Comparison of ENCODE assay signal across 9 cellular contexts in the genomic region with DNA sequence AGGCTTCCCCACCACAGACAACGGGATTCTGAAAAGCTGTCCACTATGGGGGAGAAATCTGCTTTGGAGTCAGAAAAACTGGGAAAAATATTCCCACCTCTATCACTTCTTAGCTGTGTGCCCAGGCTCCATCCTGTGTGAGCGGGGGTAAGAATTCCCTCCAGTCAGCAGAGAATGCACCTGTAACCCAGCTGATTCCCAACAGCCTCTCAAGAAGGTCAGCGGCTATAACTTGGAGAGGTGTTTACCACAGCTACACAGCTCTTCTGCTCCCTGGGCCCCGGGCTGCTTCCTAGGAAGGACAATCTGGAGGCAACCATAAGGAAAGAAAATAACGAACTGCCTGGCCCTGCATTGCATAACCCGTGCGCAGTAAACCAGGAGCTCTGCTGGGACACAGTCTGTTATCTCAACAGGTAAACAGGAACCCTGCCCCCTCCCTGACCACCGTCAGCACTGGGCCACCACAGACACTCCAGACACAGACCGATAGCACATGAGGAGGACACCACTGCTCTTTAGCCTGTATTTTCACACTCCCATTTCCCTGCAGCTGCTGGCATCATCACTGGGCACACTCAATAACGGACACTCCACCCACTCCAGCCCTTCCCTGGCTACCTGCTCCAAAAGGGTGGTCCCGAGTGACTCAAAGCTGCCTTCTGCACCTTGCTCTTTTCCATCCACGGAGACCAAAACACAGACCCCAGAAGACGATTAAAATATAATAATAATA. TPM values are rescaled to one million over a fixed set of nuclear protein-coding genes. Genes with fewer than 3 reads are reported as not detected.
DNase-seq lines count a peak whose midpoint lies in the region; ATAC-seq, FAIRE-seq and TF ChIP-seq lines count a peak whose summit lies in the region.
"Had no signal": no experiment of that assay in that cellular context is flagged by ENCODE, and none has a peak within 500 bp of the region (broad histone marks: within the 10 kb centered on the region; RNA-seq: fewer than 3 reads in every experiment).

No MANE protein-coding gene starts in this region.

- WGBS in pancreas, 2 donors = 7 to 12% methylated on average over 13 of the region's 13 CpGs

- H3K4me3 ChIP-seq in GM12875 (ENCODE audit: low read depth, low read length) = peak overlapping the region; percentile 63
- H3K4me3 ChIP-seq in SJCRH30 = peak overlapping the region; percentile 79
- peak overlapping the region in 3 of 4 donors; percentile 70 to 81 (median 72) for H3K4me3 ChIP-seq in pancreas

- H3K36me3 ChIP-seq in SJCRH30 = no peaks in the 10 kb centered on the region
- no peaks in the 10 kb centered on the region for H3K36me3 ChIP-seq in pancreas

- peaks cover 5% of the 10 kb centered on the region; the same call in 1 of the 2 replicates for H3K4me1 ChIP-seq in SJCRH30
- peaks cover 4 to 29% (median 8%) of the 10 kb centered on the region in 3 donors for H3K4me1 ChIP-seq in pancreas

- DNase-seq in SJCRH30 = no peak
- DNase-seq in epithelial cell of prostate (ENCODE audit: low read depth, low spot score) = no peak
- DNase-seq in pancreas = peak in 5 of 6 donors; percentile 42 to 69 (median 56)
- DNase-seq in NCI-H1694 treated with DMSO at 0.1 percent for 48 hours (lab: John Stamatoyannopoulos, UW) = no peak
- no peak for DNase-seq in HK-2 (ENCODE audit: unreplicated experiment)

- H3K27ac ChIP-seq in SJCRH30 = no peak overlapping the region
- peak overlapping the region; percentile 89 for H3K27ac ChIP-seq in epithelial cell of prostate
- peak overlapping the region; percentile 88 to 96 (median 91) for H3K27ac ChIP-seq in pancreas

- peak in 3 of 4 donors; percentile 11 to 38 (median 30) for ATAC-seq in pancreas
- ATAC-seq in GM18519 (IDR thresholded peaks at IDR 0.05; ENCODE audit: low FRiP score, unreplicated experiment) = no peak
- no peak for ATAC-seq in HG02610 (IDR thresholded peaks at IDR 0.05; ENCODE audit: unreplicated experiment)

- TF ChIP-seq CTCF in GM12875 (IDR thresholded peaks at IDR 0.05; ENCODE audit: borderline replicate concordance, insufficient read depth, low read depth, low read length) (no peak), pancreas (IDR thresholded peaks at IDR 0.05) (no peak)

- no peak for FAIRE-seq in pancreas (lab: Jason Lieb, UNC)

- H3K27me3 ChIP-seq in SJCRH30 (no peaks in the 10 kb centered on the region), pancreas (no peaks in the 10 kb centered on the region)

- H3K9me3 ChIP-seq in SJCRH30 (replicated peaks) (no peaks in the 10 kb centered on the region), pancreas (no peaks in the 10 kb centered on the region)

- intact Hi-C loops in pancreas (cut with DNase I) = no loop called here

RNA-seq across cellular contexts. Expression of gene RAB43, which starts 2.1 kb away (rescaled TPM):
- total RNA-seq in SJCRH30 (2014; rRNA removed; shearing (Covaris generic)) = 2.5 and 2.9 TPM in 2 replicates
- 10 to 100 TPM in 2 of 6 donors, 1 to 10 TPM in 4; 7.2 to 18.7 (median 8.9) TPM for total RNA-seq in pancreas
- polyA plus RNA-seq in pancreas = 1 to 10 TPM; 4.7 to 9.4 TPM

RNA-seq across cellular contexts. Expression of gene ISY1, which starts 41.3 kb away (rescaled TPM):
- total RNA-seq in SJCRH30 (2014; rRNA removed; shearing (Covaris generic)) = 45.4 and 48.8 TPM in 2 replicates
- 10 to 100 TPM in 5 of 6 donors, 1 to 10 TPM in 1; 9.2 to 17.2 (median 14.6) TPM for total RNA-seq in pancreas
- polyA plus RNA-seq in pancreas = 10 to 100 TPM; 11.3 to 11.6 TPM

RNA-seq across cellular contexts. Expression of gene GP9, which starts 59.0 kb away (rescaled TPM):
- total RNA-seq in SJCRH30 (2014; rRNA removed; shearing (Covaris generic)) = not detected in 2 replicates
- not detected for total RNA-seq in pancreas
- polyA plus RNA-seq in pancreas = under 1 TPM in 1 of 2 donors, not detected in 1; 0.14 TPM
- total RNA-seq: T-helper 1 cell treated with Interleukin-12 subunit alpha and Interleukin-12 subunit beta and Interleukin-4 antibody, amounts not matched to agents 30 ng/mL and 1 ng/mL, for 36 hours had no signal

Comparison
In these comparisons a context has a peak if more than half of its experiments do, and no peak if none do; other contexts are left out.
1. DNase-seq: peak in pancreas (5 of 6); none in SJCRH30 (0 of 2), epithelial cell of prostate (single experiment), NCI-H1694 treated with DMSO at 0.1 percent for 48 hours (single experiment) and HK-2 (single experiment).
2. ATAC-seq: peak in pancreas (3 of 4); none in GM18519 (single experiment) and HG02610 (single experiment).
3. Peak in every context shown above with its lines, with median percentiles within 50 percentile points of each other: H3K4me3 ChIP-seq.